Comparison of ENCODE assay signal across 13 cellular contexts in the genomic region with DNA sequence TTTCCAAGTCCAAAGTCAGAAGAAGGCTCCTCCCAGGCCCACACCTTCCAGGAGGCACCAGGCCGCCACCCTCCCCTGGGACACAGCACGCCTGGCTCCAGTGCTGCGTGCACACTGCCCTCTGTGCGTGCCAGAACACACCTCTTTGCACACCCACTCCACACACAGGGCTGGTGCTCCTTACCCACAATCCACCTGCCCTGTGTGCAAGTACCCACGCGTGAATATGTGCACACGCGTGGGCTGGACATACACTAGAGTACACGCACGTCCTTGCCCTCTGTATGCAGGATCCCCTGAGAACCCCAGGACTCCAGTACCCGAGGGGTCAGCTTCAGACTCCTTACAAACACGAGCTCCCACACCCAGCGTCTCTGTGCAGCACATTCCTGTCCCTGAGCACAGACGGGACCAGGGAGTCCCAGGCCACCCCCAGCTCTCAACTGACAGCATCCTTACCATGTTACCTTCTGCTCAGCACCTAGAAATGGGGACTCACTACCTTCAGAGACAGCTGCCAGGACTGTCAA. TPM values are rescaled to one million over a fixed set of nuclear protein-coding genes. Genes with fewer than 3 reads are reported as not detected.
DNase-seq lines count a peak whose midpoint lies in the region; ATAC-seq, FAIRE-seq and TF ChIP-seq lines count a peak whose summit lies in the region.
"Had no signal": no experiment of that assay in that cellular context is flagged by ENCODE, and none has a peak within 500 bp of the region (broad histone marks: within the 10 kb centered on the region; RNA-seq: fewer than 3 reads in every experiment).

No MANE protein-coding gene starts in this region.

- DNase-seq in GM19239 (ENCODE audit: insufficient read length, low spot score) = peak; percentile 14
- DNase-seq in T-helper 17 cell = no peak
- no peak for DNase-seq in memory B cell (ENCODE audit: low spot score in 2 of 2)
- DNase-seq in spleen = peak; percentile 64
- DNase-seq in lower leg skin (ENCODE audit: low spot score in 2 of 2) = no peak
- DNase-seq in DMS79 treated with DMSO at 0.1 percent for 48 hours (lab: John Stamatoyannopoulos, UW) = no peak
- DNase-seq in RKO (ENCODE audit: low spot score) = no peak
- DNase-seq: activated CD4-positive, alpha-beta T cell treated with anti-CD3 and anti-CD28 coated beads, Interleukin-2, amount 10 ng/mL, durations not matched to agents 24 days and 14 days; GF-D8; NCI-H2029 treated with DMSO at 0.1 percent for 48 hours had no signal

- no peaks in the 10 kb centered on the region for H3K27me3 Mint-ChIP-seq in T-helper 17 cell
- peaks cover 6% of the 10 kb centered on the region for H3K27me3 Mint-ChIP-seq in memory B cell
- H3K27me3 Mint-ChIP-seq: activated T-helper 17 cell treated with anti-CD3 and anti-CD28 coated beads, Interleukin-2, amount 50 U/mL, for 72 hours had no signal

- intact Hi-C loops in spleen (cut with DNase I; ENCODE audit: low total_unique reads) = no loop called here
- intact Hi-C loops in lower leg skin (cut with DNase I; ENCODE audit: low total_unique reads) = no loop called here

- H3K27ac ChIP-seq in spleen = no peak overlapping the region
- H3K27ac ChIP-seq: pancreas had no signal

- peaks cover 0 to 4% (median 0%) of the 10 kb centered on the region in 6 donors for H3K36me3 ChIP-seq in spleen
- H3K36me3 ChIP-seq: pancreas had no signal

- H3K27ac Mint-ChIP-seq in T-helper 17 cell (peak overlapping the region; percentile 72), memory B cell (peak overlapping the region; percentile 60)
- H3K27ac Mint-ChIP-seq: activated CD4-positive, alpha-beta T cell treated with anti-CD3 and anti-CD28 coated beads, Interleukin-2, amount 10 ng/mL, durations not matched to agents 24 days and 14 days; activated T-helper 17 cell treated with anti-CD3 and anti-CD28 coated beads, Interleukin-2, amount 50 U/mL, for 72 hours had no signal

- H3K4me1 ChIP-seq in spleen = peaks cover 15 to 87% (median 44%) of the 10 kb centered on the region in 6 donors

- ATAC-seq in T-helper 17 cell = no peak
- no peak for ATAC-seq in memory B cell (ENCODE audit: low read depth)
- ATAC-seq: activated T-helper 17 cell treated with anti-CD3 and anti-CD28 coated beads, Interleukin-2, amount 50 U/mL, for 72 hours; pancreas had no signal

- TF ChIP-seq POLR2A in spleen (IDR thresholded peaks at IDR 0.05) = no peak
- no peak for TF ChIP-seq POLR2A in lower leg skin (IDR thresholded peaks at IDR 0.05)

- H3K36me3 Mint-ChIP-seq in T-helper 17 cell (ENCODE audit: low read depth) (no peaks in the 10 kb centered on the region), memory B cell (no peaks in the 10 kb centered on the region)

- TF ChIP-seq CTCF in spleen (IDR thresholded peaks at IDR 0.05 in 8 of 11, conservative IDR thresholded peaks at IDR 0.05 in 3 of 11) (no peak), lower leg skin (IDR thresholded peaks at IDR 0.05) (no peak)

- no peaks in the 10 kb centered on the region for H3K9me3 ChIP-seq in T-helper 17 cell (ENCODE audit: control insufficient read depth, low read length, poor library complexity, severe bottlenecking)
- no peaks in the 10 kb centered on the region for H3K9me3 ChIP-seq in spleen
- H3K9me3 ChIP-seq: pancreas had no signal

- no peaks in the 10 kb centered on the region for H3K9me3 Mint-ChIP-seq in memory B cell
- H3K9me3 Mint-ChIP-seq: activated CD4-positive, alpha-beta T cell treated with anti-CD3 and anti-CD28 coated beads, Interleukin-2, amount 10 ng/mL, durations not matched to agents 24 days and 14 days; activated T-helper 17 cell treated with anti-CD3 and anti-CD28 coated beads, Interleukin-2, amount 50 U/mL, for 72 hours had no signal

- H3K4me3 ChIP-seq in spleen (no peak overlapping the region), lower leg skin (ENCODE audit: low read depth, poor library complexity, severe bottlenecking) (no peak overlapping the region)

- H3K4me1 Mint-ChIP-seq in T-helper 17 cell (peaks cover 18% of the 10 kb centered on the region), memory B cell (peaks cover 15% of the 10 kb centered on the region)
- H3K4me1 Mint-ChIP-seq: activated T-helper 17 cell treated with anti-CD3 and anti-CD28 coated beads, Interleukin-2, amount 50 U/mL, for 72 hours had no signal

- peaks cover 0 to 78% (median 29%) of the 10 kb centered on the region in 7 donors for H3K27me3 ChIP-seq in spleen (replicated peaks in 1 of 7)
- H3K27me3 ChIP-seq: pancreas had no signal

- H3K4me3 Mint-ChIP-seq in T-helper 17 cell = peak overlapping the region; percentile 68
- peak overlapping the region; percentile 21 for H3K4me3 Mint-ChIP-seq in memory B cell
- H3K4me3 Mint-ChIP-seq: activated CD4-positive, alpha-beta T cell treated with anti-CD3 and anti-CD28 coated beads, Interleukin-2, amount 10 ng/mL, durations not matched to agents 24 days and 14 days; activated T-helper 17 cell treated with anti-CD3 and anti-CD28 coated beads, Interleukin-2, amount 50 U/mL, for 72 hours had no signal

- FAIRE-seq in GM19239 (lab: Jason Lieb, UNC) = no peak
- FAIRE-seq: pancreas had no signal

- whole genome bisulfite sequencing in spleen, 5 donors = 73 to 84% (median 80%) methylated on average over 10 to 14 of the region's 14 CpGs
- 51 to 59% methylated on average over 11 to 12 of the region's 14 CpGs for WGBS in lower leg skin, 2 donors

RNA-seq across cellular contexts. Expression of a gene that starts 2.8 kb away (rescaled TPM):
- total RNA-seq in T-helper 17 cell (10 to 100 TPM; 79.5 to 90.1 TPM), spleen (10 to 100 TPM in 1 of 7 donors, 1 to 10 TPM in 6; 1.4 to 18.4 (median 3.1) TPM), lower leg skin (10 to 100 TPM in 1 of 4 donors, 1 to 10 TPM in 3; 4.0 to 11.6 (median 5.9) TPM)
- 1 to 10 TPM in 1 of 3 donors, under 1 TPM in 2; 0.38 to 3.2 (median 0.87) TPM for polyA plus RNA-seq in spleen

RNA-seq across cellular contexts. Expression of a gene that starts 15.8 kb away (rescaled TPM):
- total RNA-seq in T-helper 17 cell = not detected
- total RNA-seq in spleen = not detected
- not detected for polyA plus RNA-seq in spleen
- total RNA-seq in lower leg skin = 1 to 10 TPM in 1 of 4 donors, not detected in 3; 8.1 TPM
- total RNA-seq: activated CD4-positive, alpha-beta T cell treated with anti-CD3 and anti-CD28 coated beads, Interleukin-2, amount 10 ng/mL, durations not matched to agents 24 days and 14 days; activated T-helper 17 cell treated with anti-CD3 and anti-CD28 coated beads, Interleukin-2, amount 50 U/mL, for 72 hours; pancreas; T-helper 2 cell treated with Interferon-gamma antibody and Interleukin-4, amounts not matched to agents 100 ng/mL and 5 ng/mL, for 36 hours had no signal

RNA-seq across cellular contexts. Expression of a gene that starts 28.8 kb away (rescaled TPM):
- total RNA-seq in T-helper 17 cell (not detected), spleen (not detected), lower leg skin (10 to 100 TPM in 1 of 4 donors, under 1 TPM in 1, not detected in 2; 0.55 to 15.1 TPM)
- polyA plus RNA-seq in spleen = not detected
- total RNA-seq: activated CD4-positive, alpha-beta T cell treated with anti-CD3 and anti-CD28 coated beads, Interleukin-2, amount 10 ng/mL, durations not matched to agents 24 days and 14 days; activated T-helper 17 cell treated with anti-CD3 and anti-CD28 coated beads, Interleukin-2, amount 50 U/mL, for 72 hours; pancreas; T-helper 2 cell treated with Interferon-gamma antibody and Interleukin-4, amounts not matched to agents 100 ng/mL and 5 ng/mL, for 36 hours had no signal

RNA-seq across cellular contexts. Expression of a gene that starts 38.9 kb away (rescaled TPM):
- not detected for total RNA-seq in T-helper 17 cell
- total RNA-seq in spleen = not detected
- not detected for polyA plus RNA-seq in spleen
- total RNA-seq in lower leg skin = 10 to 100 TPM in 1 of 4 donors, not detected in 3; 16.2 TPM
- total RNA-seq: activated CD4-positive, alpha-beta T cell treated with anti-CD3 and anti-CD28 coated beads, Interleukin-2, amount 10 ng/mL, durations not matched to agents 24 days and 14 days; activated T-helper 17 cell treated with anti-CD3 and anti-CD28 coated beads, Interleukin-2, amount 50 U/mL, for 72 hours; pancreas; T-helper 2 cell treated with Interferon-gamma antibody and Interleukin-4, amounts not matched to agents 100 ng/mL and 5 ng/mL, for 36 hours had no signal
- polyA plus RNA-seq: pancreas had no signal

RNA-seq across cellular contexts. Expression of a gene that starts 52.6 kb away (rescaled TPM):
- total RNA-seq in T-helper 17 cell (not detected), spleen (not detected), lower leg skin (1 to 10 TPM in 1 of 4 donors, not detected in 3; 7.9 TPM)
- polyA plus RNA-seq in spleen = not detected
- total RNA-seq: activated CD4-positive, alpha-beta T cell treated with anti-CD3 and anti-CD28 coated beads, Interleukin-2, amount 10 ng/mL, durations not matched to agents 24 days and 14 days; activated T-helper 17 cell treated with anti-CD3 and anti-CD28 coated beads, Interleukin-2, amount 50 U/mL, for 72 hours; pancreas; T-helper 2 cell treated with Interferon-gamma antibody and Interleukin-4, amounts not matched to agents 100 ng/mL and 5 ng/mL, for 36 hours had no signal
- polyA plus RNA-seq: pancreas had no signal

Comparison
In these comparisons a context has a peak if more than half of its experiments do, and no peak if none do; other contexts are left out.
1. DNase-seq: peak in GM19239 (single experiment) and spleen (single experiment); none in T-helper 17 cell (0 of 3), memory B cell (0 of 2), lower leg skin (0 of 2), DMS79 treated with DMSO at 0.1 percent for 48 hours (single experiment) and RKO (single experiment).
2. RNA of a gene that starts 2.8 kb away (total RNA-seq): 79.5 to 90.1 TPM in T-helper 17 cell; 4.0 to 11.6 TPM in lower leg skin and 1.4 to 18.4 TPM in spleen; every median in the first group is over 4 times any median in the second.